In genomic region chr2:225326969-225327368, GRCh38 we compare ENCODE assay signal across 14 cellular contexts.
"Had no signal": no experiment of that assay in that cellular context is flagged by ENCODE, and none has a peak within 500 bp of the region (broad histone marks: within the 10 kb centered on the region; RNA-seq: fewer than 3 reads in every experiment).

No MANE protein-coding gene starts in this region.

- H3K27ac Mint-ChIP-seq: nephron progenitor cell had no signal

- H3K36me3 ChIP-seq: colonic mucosa, heart left ventricle had no signal

- ATAC-seq: heart left ventricle; left ventricle myocardium superior; sciatic nerve; stimulated activated naive CD8-positive, alpha-beta T cell treated with anti-CD3 and anti-CD28 coated beads, Interleukin-15, Interleukin-2, amounts not matched to agents 100 U/mL and 50 U/mL, for 24 hours had no signal

- H3K4me3 Mint-ChIP-seq: nephron progenitor cell had no signal

- FAIRE-seq: frontal cortex, kidney had no signal

- H3K27me3 ChIP-seq: colonic mucosa, heart left ventricle had no signal

- H3K9me3 ChIP-seq: colonic mucosa had no signal

- H3K4me3 ChIP-seq: colonic mucosa, heart left ventricle had no signal

- DNase-seq: activated CD4-positive, alpha-beta T cell treated with anti-CD3 and anti-CD28 coated beads, Interleukin-2, amount 50 U/mL, for 1 hour; activated naive CD4-positive, alpha-beta T cell treated with anti-CD3 and anti-CD28 coated beads, Interleukin-2, amount 50 U/mL, for 16 hours; colonic mucosa; heart left ventricle; kidney; left ventricle myocardium superior; nephron progenitor cell; stimulated activated CD4-positive, alpha-beta T cell treated with anti-CD3 and anti-CD28 coated beads, Interleukin-12 subunit alpha, Interleukin-12 subunit beta, amount 100 ng/mL, for 4 hours; stimulated activated CD4-positive, alpha-beta T cell treated with anti-CD3 and anti-CD28 coated beads, Interleukin-4, amount 100 ng/mL, for 1 hour; stimulated activated CD8-positive, alpha-beta memory T cell treated with anti-CD3 and anti-CD28 coated beads, Interleukin-4, amount 100 ng/mL, for 48 hours; stimulated activated naive CD8-positive, alpha-beta T cell treated with anti-CD3 and anti-CD28 coated beads, Interleukin-15, Interleukin-2, amounts not matched to agents 100 U/mL and 50 U/mL, for 24 hours; T-helper 2 cell had no signal

- H3K27ac ChIP-seq: colonic mucosa, heart left ventricle had no signal

- H3K4me1 ChIP-seq: colonic mucosa, heart left ventricle had no signal
